6 cellular contexts compared by ENCODE assay signal in the genomic region with DNA sequence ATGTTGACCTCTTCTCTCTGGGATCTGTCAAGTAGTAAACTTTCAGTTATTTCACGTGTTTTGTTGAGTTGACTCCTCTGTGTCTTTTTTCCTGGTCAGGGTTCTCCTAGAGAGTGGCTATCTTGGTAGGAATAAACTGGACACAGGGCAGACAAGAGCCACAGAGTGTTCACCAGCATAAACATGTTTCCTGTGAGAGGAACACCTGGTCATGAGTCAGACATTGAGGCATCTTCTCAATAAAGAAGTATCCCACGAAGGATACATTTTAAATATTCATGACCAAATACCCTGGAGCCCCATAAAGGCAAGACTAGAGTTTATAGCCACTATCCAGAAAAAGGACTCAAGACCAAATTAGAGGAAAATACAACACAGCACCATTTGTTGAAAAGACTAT.
"Had no signal": no experiment of that assay in that cellular context is flagged by ENCODE, and none has a peak within 500 bp of the region (broad histone marks: within the 10 kb centered on the region; RNA-seq: fewer than 3 reads in every experiment).

No MANE protein-coding gene starts in this region.

- DNase-seq: KBM-7, KG1 had no signal

- ATAC-seq: HepG2, K562 had no signal

- H3K4me3 ChIP-seq: K562 had no signal

- H3K27ac ChIP-seq: HL-60, KMS-11 had no signal
